In the genomic region with DNA sequence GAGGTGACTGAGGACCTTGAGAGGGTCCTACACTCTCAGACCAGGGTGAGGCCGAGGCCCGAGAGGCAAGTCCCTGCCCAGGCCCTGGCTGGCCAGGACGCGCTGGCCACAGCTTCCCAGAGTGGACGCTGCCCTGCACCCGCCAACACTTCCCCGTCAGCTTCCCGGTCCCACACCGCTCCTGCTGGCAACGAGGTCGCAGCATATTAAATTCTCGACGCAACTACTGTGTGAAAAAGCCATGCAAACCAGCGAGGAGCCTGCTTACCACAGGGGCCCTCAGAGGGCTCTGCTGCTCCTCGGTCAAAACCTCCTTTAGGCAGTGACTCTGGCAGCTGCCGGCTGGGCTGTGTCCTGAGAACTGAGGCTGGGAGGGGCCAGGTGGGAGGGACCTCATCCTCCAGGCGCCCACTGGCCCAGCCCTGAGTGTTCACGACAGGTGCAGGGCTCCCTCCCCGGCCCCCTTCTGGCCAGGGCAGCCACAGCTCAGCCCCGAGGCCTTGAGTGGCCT, we compare ENCODE assay signal across 14 cellular contexts. TPM values are rescaled to one million over a fixed set of nuclear protein-coding genes. Genes with fewer than 3 reads are reported as not detected.
DNase-seq lines count a peak whose midpoint lies in the region; ATAC-seq and TF ChIP-seq lines count a peak whose summit lies in the region.
"Had no signal": no experiment of that assay in that cellular context is flagged by ENCODE, and none has a peak within 500 bp of the region (broad histone marks: within the 10 kb centered on the region; RNA-seq: fewer than 3 reads in every experiment).

No MANE protein-coding gene starts in this region.

- no peaks in the 10 kb centered on the region for H3K79me2 ChIP-seq in KMS-11 (ENCODE audit: insufficient read depth, low read depth)

- peaks cover 11% of the 10 kb centered on the region for H3K27me3 Mint-ChIP-seq in T-helper 2 cell treated with Interferon-gamma antibody and Interleukin-4, amounts not matched to agents 5 μg/mL and 100 μg/mL, for 36 hours (ENCODE audit: low read depth)

- ATAC-seq in RWPE2 (ENCODE audit: low read depth) (no peak), mucosa of descending colon (peak; percentile 68), HG03354 (IDR thresholded peaks at IDR 0.05; ENCODE audit: poor library complexity, severe bottlenecking, unreplicated experiment) (no peak)
- ATAC-seq: naive thymus-derived CD4-positive, alpha-beta T cell had no signal

- H3K4me1 ChIP-seq in KMS-11 (ENCODE audit: low read depth, poor library complexity, severe bottlenecking) (peaks cover 68% of the 10 kb centered on the region), RWPE2 (ENCODE audit: insufficient read depth, poor library complexity, severe bottlenecking) (peaks cover 11% of the 10 kb centered on the region), mucosa of descending colon (ENCODE audit: low read depth) (peaks cover 3% of the 10 kb centered on the region), esophagus muscularis mucosa (peaks cover 2 to 18% (median 16%) of the 10 kb centered on the region in 4 donors)

- H3K27ac ChIP-seq in KMS-11 (peak overlapping the region; percentile 52), RWPE2 (ENCODE audit: poor library complexity, severe bottlenecking) (peak overlapping the region; percentile 27), esophagus muscularis mucosa (replicated peaks in 1 of 4) (no peak overlapping the region)
- H3K27ac ChIP-seq: ascending aorta, sigmoid colon had no signal

- peak overlapping the region; percentile 44; the same call in 1 of the 2 replicates for H2AFZ ChIP-seq in KMS-11 (ENCODE audit: low read depth)

- H3K36me3 ChIP-seq in KMS-11 (ENCODE audit: insufficient read depth) (no peaks in the 10 kb centered on the region), RWPE2 (ENCODE audit: low read depth) (no peaks in the 10 kb centered on the region), mucosa of descending colon (ENCODE audit: low read depth) (no peaks in the 10 kb centered on the region), esophagus muscularis mucosa (no peaks in the 10 kb centered on the region)
- H3K36me3 ChIP-seq: ascending aorta, sigmoid colon had no signal

- TF ChIP-seq CTCF in KMS-11 (conservative IDR thresholded peaks at IDR 0.05; ENCODE audit: low read depth, low read length) (no peak), RWPE2 (IDR thresholded peaks at IDR 0.05; ENCODE audit: poor library complexity, severe bottlenecking) (no peak), mucosa of descending colon (IDR thresholded peaks at IDR 0.05) (no peak), esophagus muscularis mucosa (IDR thresholded peaks at IDR 0.05) (no peak)

- peak overlapping the region; percentile 33; the same call in 1 of the 2 replicates for H3K9ac ChIP-seq in KMS-11

- H3K4me3 Mint-ChIP-seq in T-helper 2 cell treated with Interferon-gamma antibody and Interleukin-4, amounts not matched to agents 5 μg/mL and 100 μg/mL, for 36 hours = no peak overlapping the region
- H3K4me3 Mint-ChIP-seq: CD14-positive monocyte; immature natural killer cell; naive thymus-derived CD4-positive, alpha-beta T cell had no signal

- H3K27me3 ChIP-seq in KMS-11 (ENCODE audit: insufficient read depth, low read depth) (no peaks in the 10 kb centered on the region; the same call in 1 of the 2 replicates), RWPE2 (ENCODE audit: insufficient read depth, poor library complexity, severe bottlenecking) (no peaks in the 10 kb centered on the region), esophagus muscularis mucosa (peaks cover 0 to 39% (median 5%) of the 10 kb centered on the region in 4 donors)
- H3K27me3 ChIP-seq: ascending aorta had no signal

- peak overlapping the region; percentile 80 for H3K4me2 ChIP-seq in KMS-11

- no peak for TF ChIP-seq POLR2A in esophagus muscularis mucosa (IDR thresholded peaks at IDR 0.05; ENCODE audit: low read depth)

- H3K27ac Mint-ChIP-seq in T-helper 2 cell treated with Interferon-gamma antibody and Interleukin-4, amounts not matched to agents 5 μg/mL and 100 μg/mL, for 36 hours = no peak overlapping the region
- H3K27ac Mint-ChIP-seq: CD14-positive monocyte; immature natural killer cell; naive thymus-derived CD4-positive, alpha-beta T cell had no signal

- H3K9me3 ChIP-seq in RWPE2 (ENCODE audit: severe bottlenecking) (no peaks in the 10 kb centered on the region), mucosa of descending colon (no peaks in the 10 kb centered on the region), esophagus muscularis mucosa (no peaks in the 10 kb centered on the region)
- H3K9me3 ChIP-seq: ascending aorta, sigmoid colon had no signal

- H3K4me3 ChIP-seq in KMS-11 (IDR thresholded peaks at IDR 0.05; ENCODE audit: insufficient read depth, low read depth, low read length) = no peak overlapping the region
- H3K4me3 ChIP-seq in RWPE2 (ENCODE audit: severe bottlenecking) = no peak overlapping the region
- no peak overlapping the region for H3K4me3 ChIP-seq in mucosa of descending colon
- H3K4me3 ChIP-seq in esophagus muscularis mucosa = no peak overlapping the region
- H3K4me3 ChIP-seq: ascending aorta, sigmoid colon had no signal

- no peaks in the 10 kb centered on the region for H3K36me3 Mint-ChIP-seq in T-helper 2 cell treated with Interferon-gamma antibody and Interleukin-4, amounts not matched to agents 5 μg/mL and 100 μg/mL, for 36 hours (ENCODE audit: low read depth)
- H3K36me3 Mint-ChIP-seq: CD14-positive monocyte; immature natural killer cell; naive thymus-derived CD4-positive, alpha-beta T cell had no signal

- no peaks in the 10 kb centered on the region for H4K20me1 ChIP-seq in KMS-11 (ENCODE audit: insufficient read depth)

- no peak for TF ChIP-seq EP300 in esophagus muscularis mucosa (IDR thresholded peaks at IDR 0.05)

- DNase-seq in D341Med (ENCODE audit: low spot score) = peak; percentile 41
- no peak for DNase-seq in RWPE2 (ENCODE audit: low spot score)
- peak in 1 of 3 donors; percentile 58 for DNase-seq in mucosa of descending colon
- no peak for DNase-seq in T-helper 2 cell treated with Interferon-gamma antibody and Interleukin-4, amounts not matched to agents 5 μg/mL and 100 μg/mL, for 36 hours (ENCODE audit: low spot score)
- DNase-seq in hippocampal formation (lab: John Stamatoyannopoulos, UW) = no peak
- no peak for DNase-seq in esophagus muscularis mucosa (ENCODE audit: extremely low spot score)
- DNase-seq: immature natural killer cell; naive thymus-derived CD4-positive, alpha-beta T cell; sigmoid colon; SW 1271 had no signal

- WGBS in esophagus muscularis mucosa = 51% methylated on average over 8 of the region's 20 CpGs

- H3K9me3 Mint-ChIP-seq in T-helper 2 cell treated with Interferon-gamma antibody and Interleukin-4, amounts not matched to agents 5 μg/mL and 100 μg/mL, for 36 hours = no peaks in the 10 kb centered on the region
- H3K9me3 Mint-ChIP-seq: immature natural killer cell; naive thymus-derived CD4-positive, alpha-beta T cell had no signal

- intact Hi-C loops in mucosa of descending colon (cut with DNase I, micrococcal nuclease) = loop anchor here in 1 of 2 donors (10.0 kb wide), 1 partner anchor 58 kb away; a partner anchor contains a TSS
- intact Hi-C loops in esophagus muscularis mucosa (cut with DNase I) = no loop called here

- peaks cover 6% of the 10 kb centered on the region for H3K4me1 Mint-ChIP-seq in T-helper 2 cell treated with Interferon-gamma antibody and Interleukin-4, amounts not matched to agents 5 μg/mL and 100 μg/mL, for 36 hours (ENCODE audit: low read depth)

RNA-seq across cellular contexts. Expression of a gene that starts 2.1 kb away (rescaled TPM):
- total RNA-seq in mucosa of descending colon = not detected
- total RNA-seq in esophagus muscularis mucosa = not detected
- total RNA-seq: ascending aorta; naive thymus-derived CD4-positive, alpha-beta T cell; sigmoid colon had no signal

RNA-seq across cellular contexts. Expression of a gene that starts 14.7 kb away (rescaled TPM):
- total RNA-seq in mucosa of descending colon (not detected), esophagus muscularis mucosa (not detected)
- total RNA-seq: ascending aorta; naive thymus-derived CD4-positive, alpha-beta T cell; sigmoid colon had no signal

RNA-seq across cellular contexts. Expression of a gene that starts 23.3 kb away (rescaled TPM):
- total RNA-seq in mucosa of descending colon (100 to 1,000 TPM; 127 to 268 (median 213) TPM), esophagus muscularis mucosa (10 to 100 TPM in 3 of 4 donors, 1 to 10 TPM in 1; 10.0 to 41.1 (median 22.2) TPM)

RNA-seq across cellular contexts. Expression of a gene that starts 39.5 kb away (rescaled TPM):
- total RNA-seq in mucosa of descending colon (10 to 100 TPM in 2 of 3 donors, 1 to 10 TPM in 1; 10.0 to 12.8 (median 12.3) TPM), esophagus muscularis mucosa (1 to 10 TPM in 2 of 4 donors, under 1 TPM in 1, not detected in 1; 0.91 to 5.7 (median 2.0) TPM)

Comparison
In these comparisons a context has a peak if more than half of its experiments do, and no peak if none do; other contexts are left out.
1. H3K27ac ChIP-seq: peak in KMS-11 (single experiment) and RWPE2 (single experiment); none in esophagus muscularis mucosa (0 of 4).